1 cellular context compared by ENCODE assay signal in the genomic region with DNA sequence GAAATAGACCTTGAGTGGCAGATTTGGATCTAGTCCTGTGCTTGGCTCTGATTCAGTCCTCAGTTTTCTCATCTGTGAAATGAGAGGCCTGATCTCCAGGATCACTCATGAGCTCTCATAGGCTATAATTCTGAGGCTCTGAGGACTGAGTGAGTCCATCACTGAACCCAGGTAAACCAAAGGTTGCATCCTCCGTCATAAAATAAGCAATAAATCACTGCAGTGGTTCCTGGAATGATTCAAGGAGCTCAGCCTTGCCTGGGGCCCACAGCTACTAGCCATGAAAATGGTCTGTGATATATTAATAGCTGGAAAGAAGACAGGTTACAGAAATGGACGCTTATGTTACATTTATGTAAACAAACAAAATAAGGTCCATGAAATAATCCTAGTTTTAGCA.
TF ChIP-seq lines count a peak whose summit lies in the region.

No MANE protein-coding gene starts in this region.

TF ChIP-seq in K562, 482 proteins besides CTCF, POLR2A, EP300 and RAD21 (continued from another document):
- TF ChIP-seq SAP30 (IDR thresholded peaks at IDR 0.05; ENCODE audit: borderline replicate concordance, insufficient read depth, low read depth, low read length, poor library complexity, severe bottlenecking) = no peak
- TF ChIP-seq, protein P1, sequence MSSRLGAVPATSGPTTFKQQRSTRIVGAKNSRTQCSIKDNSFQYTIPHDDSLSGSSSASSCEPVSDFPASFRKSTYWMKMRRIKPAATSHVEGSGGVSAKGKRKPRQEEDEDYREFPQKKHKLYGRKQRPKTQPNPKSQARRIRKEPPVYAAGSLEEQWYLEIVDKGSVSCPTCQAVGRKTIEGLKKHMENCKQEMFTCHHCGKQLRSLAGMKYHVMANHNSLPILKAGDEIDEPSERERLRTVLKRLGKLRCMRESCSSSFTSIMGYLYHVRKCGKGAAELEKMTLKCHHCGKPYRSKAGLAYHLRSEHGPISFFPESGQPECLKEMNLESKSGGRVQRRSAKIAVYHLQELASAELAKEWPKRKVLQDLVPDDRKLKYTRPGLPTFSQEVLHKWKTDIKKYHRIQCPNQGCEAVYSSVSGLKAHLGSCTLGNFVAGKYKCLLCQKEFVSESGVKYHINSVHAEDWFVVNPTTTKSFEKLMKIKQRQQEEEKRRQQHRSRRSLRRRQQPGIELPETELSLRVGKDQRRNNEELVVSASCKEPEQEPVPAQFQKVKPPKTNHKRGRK (tag; IDR thresholded peaks at IDR 0.05) = no peak
- no peak for TF ChIP-seq CHD2 (IDR thresholded peaks at IDR 0.05; ENCODE audit: low read depth, low read length)
